Comparison of ENCODE assay signal across 11 cellular contexts in the genomic region with DNA sequence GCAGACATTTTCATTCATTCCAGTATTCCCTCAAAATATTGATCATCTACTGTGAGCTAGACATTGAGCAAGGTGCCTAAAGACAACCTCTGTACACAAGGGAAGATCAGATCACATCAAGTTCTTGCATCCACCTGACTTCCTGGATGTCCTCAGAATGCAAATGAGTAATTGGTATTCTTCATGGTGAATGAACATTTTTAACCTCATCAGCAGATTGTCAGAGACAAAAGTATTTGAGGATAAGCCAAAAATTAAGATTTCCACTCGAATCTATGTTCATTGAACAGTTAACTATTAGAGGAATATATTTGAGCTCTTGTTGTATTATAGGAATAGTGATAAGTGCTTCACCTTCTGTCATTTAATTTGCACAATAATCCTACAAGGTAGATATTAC. TPM values are rescaled to one million over a fixed set of nuclear protein-coding genes. Genes with fewer than 3 reads are reported as not detected.
DNase-seq lines count a peak whose midpoint lies in the region; ATAC-seq and TF ChIP-seq lines count a peak whose summit lies in the region.
"Had no signal": no experiment of that assay in that cellular context is flagged by ENCODE, and none has a peak within 500 bp of the region (broad histone marks: within the 10 kb centered on the region; RNA-seq: fewer than 3 reads in every experiment).

No MANE protein-coding gene starts in this region.

- ATAC-seq in HG02981 (IDR thresholded peaks at IDR 0.05; ENCODE audit: unreplicated experiment) (no peak), GM19452 (IDR thresholded peaks at IDR 0.05; ENCODE audit: unreplicated experiment) (no peak)

- H2AFZ ChIP-seq in MM.1S (ENCODE audit: low read length), result no peak overlapping the region

- H3K9ac ChIP-seq in MM.1S (ENCODE audit: low read length) (no peak overlapping the region), colonic mucosa (ENCODE audit: low read depth in 2 of 2, low read length in 2 of 2) (peak overlapping the region in 1 of 2 donors; percentile 92)

- H3K4me3 Mint-ChIP-seq in Calu3 (ENCODE audit: low read depth, unreplicated experiment) (peak overlapping the region; percentile 97), nephron progenitor cell (peak overlapping the region; percentile 100)

- no TSS peak for BruUV-seq in Calu3 (replicated peaks; lab: Mats Ljungman, UMichigan)

- H3K27ac ChIP-seq in MM.1S (ENCODE audit: low read length) (no peak overlapping the region), colonic mucosa (no peak overlapping the region)

- peak overlapping the region; percentile 71 for H3K4me2 ChIP-seq in MM.1S (ENCODE audit: low read depth, low read length)

- CTCF ChIA-PET in Calu3 (lab: Charles Lee), result no interaction called here

- H3K4me1 ChIP-seq in MM.1S (ENCODE audit: low read length), result peaks cover 10% of the 10 kb centered on the region
- H3K4me1 ChIP-seq in colonic mucosa, result peaks cover 10% of the 10 kb centered on the region

- H3K27me3 Mint-ChIP-seq in Calu3 (ENCODE audit: unreplicated experiment), result no peaks in the 10 kb centered on the region
- no peaks in the 10 kb centered on the region for H3K27me3 Mint-ChIP-seq in nephron progenitor cell (ENCODE audit: low read depth, poor library complexity)

- no peak overlapping the region for H3K27ac Mint-ChIP-seq in Calu3 (ENCODE audit: unreplicated experiment)
- H3K27ac Mint-ChIP-seq in nephron progenitor cell, result no peak overlapping the region

- peaks cover 37% of the 10 kb centered on the region for H3K79me2 ChIP-seq in MM.1S (ENCODE audit: low read length)

- DNase-seq in Calu3, result no peak
- DNase-seq in MM.1S, result no peak
- DNase-seq in colonic mucosa, result no peak
- no peak for DNase-seq in nephron progenitor cell
- no peak for DNase-seq in AML-193 (lab: John Stamatoyannopoulos, UW)
- no peak for DNase-seq in SHP77 treated with DMSO at 0.1 percent for 48 hours (lab: John Stamatoyannopoulos, UW)
- DNase-seq: caudate nucleus, stomach had no signal

- no peaks in the 10 kb centered on the region for H3K27me3 ChIP-seq in MM.1S (replicated peaks; ENCODE audit: insufficient read depth, low read length)
- no peaks in the 10 kb centered on the region for H3K27me3 ChIP-seq in colonic mucosa
- H3K27me3 ChIP-seq: neutrophil, stomach had no signal

- H3K36me3 ChIP-seq in MM.1S (replicated peaks; ENCODE audit: insufficient read depth, low read length), result peaks cover 8% of the 10 kb centered on the region
- H3K36me3 ChIP-seq in colonic mucosa, result peaks cover 8% of the 10 kb centered on the region
- H3K36me3 ChIP-seq: neutrophil had no signal

- no peak for TF ChIP-seq CTCF in Calu3 (IDR thresholded peaks at IDR 0.05; ENCODE audit: unreplicated experiment)
- no peak for TF ChIP-seq CTCF in MM.1S (IDR thresholded peaks at IDR 0.05; ENCODE audit: low read length)
- TF ChIP-seq CTCF in colonic mucosa (IDR thresholded peaks at IDR 0.05), result no peak
- no peak for TF ChIP-seq CTCF in nephron progenitor cell (IDR thresholded peaks at IDR 0.05)

- peaks cover 8% of the 10 kb centered on the region for H3K4me1 Mint-ChIP-seq in Calu3 (ENCODE audit: low read depth, unreplicated experiment)
- H3K4me1 Mint-ChIP-seq in nephron progenitor cell, result peaks cover 33% of the 10 kb centered on the region

- H3K4me3 ChIP-seq in MM.1S (ENCODE audit: low read length), result peak overlapping the region; percentile 92
- peak overlapping the region; percentile 82 for H3K4me3 ChIP-seq in colonic mucosa

- H3K36me3 Mint-ChIP-seq in Calu3 (ENCODE audit: insufficient read depth, unreplicated experiment) (peaks cover 19% of the 10 kb centered on the region), nephron progenitor cell (ENCODE audit: low read depth) (peaks cover 53% of the 10 kb centered on the region)

- H3K9me3 Mint-ChIP-seq in Calu3 (ENCODE audit: low read depth, unreplicated experiment), result no peaks in the 10 kb centered on the region
- peaks cover 6% of the 10 kb centered on the region for H3K9me3 Mint-ChIP-seq in nephron progenitor cell

- intact Hi-C loops in Calu3 (cut with micrococcal nuclease; ENCODE audit: unreplicated experiment), result no loop called here
- intact Hi-C loops in colonic mucosa (cut with DNase I), result no loop called here

- H3K9me3 ChIP-seq in MM.1S (replicated peaks; ENCODE audit: insufficient read depth, low read length) (no peaks in the 10 kb centered on the region), colonic mucosa (no peaks in the 10 kb centered on the region)
- H3K9me3 ChIP-seq: neutrophil, stomach had no signal

- H3F3A ChIP-seq in MM.1S (ENCODE audit: insufficient read depth, low read length), result no peaks in the 10 kb centered on the region

- no peaks in the 10 kb centered on the region for H4K20me1 ChIP-seq in MM.1S (ENCODE audit: insufficient read depth, low read length)

- H3K9me2 ChIP-seq in MM.1S (replicated peaks; ENCODE audit: insufficient read depth, low read length), result no peaks in the 10 kb centered on the region

RNA-seq across cellular contexts. Expression of a gene that starts 1.3 kb away (rescaled TPM):
- total RNA-seq in Calu3 (2022), result 15.8 and 19.2 TPM in 2 replicates
- total RNA-seq in colonic mucosa, result 10 to 100 TPM; 15.3 to 18.2 TPM
